In the genomic region with DNA sequence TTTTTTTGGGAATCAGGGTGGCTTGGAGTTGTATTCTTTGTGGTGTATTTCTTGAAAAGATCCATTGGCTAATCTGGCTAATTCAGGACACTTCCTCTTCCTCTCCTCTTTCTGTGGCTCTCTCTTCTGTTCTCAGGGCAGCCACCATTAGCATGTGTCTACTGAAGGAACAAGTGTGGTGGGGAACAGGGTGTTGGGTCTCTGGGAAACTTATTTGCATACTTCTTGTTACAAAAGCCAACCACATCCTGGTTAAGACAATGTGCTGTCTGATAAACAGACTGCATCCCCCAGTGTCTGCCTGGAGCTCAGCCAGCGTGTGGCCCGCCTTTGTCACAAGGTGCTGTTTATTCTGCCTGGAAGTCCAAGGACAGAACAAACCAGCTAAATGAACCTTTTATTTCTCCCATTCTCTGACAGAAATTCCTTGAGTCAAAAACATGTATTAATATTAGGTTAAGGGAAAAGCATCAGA, we compare ENCODE assay signal across 1 cellular context.
TF ChIP-seq lines count a peak whose summit lies in the region.

No MANE protein-coding gene starts in this region.

TF ChIP-seq in K562, 482 proteins besides CTCF, POLR2A, EP300 and RAD21 (continued from another document and continues in another):
- TF ChIP-seq, protein P1, sequence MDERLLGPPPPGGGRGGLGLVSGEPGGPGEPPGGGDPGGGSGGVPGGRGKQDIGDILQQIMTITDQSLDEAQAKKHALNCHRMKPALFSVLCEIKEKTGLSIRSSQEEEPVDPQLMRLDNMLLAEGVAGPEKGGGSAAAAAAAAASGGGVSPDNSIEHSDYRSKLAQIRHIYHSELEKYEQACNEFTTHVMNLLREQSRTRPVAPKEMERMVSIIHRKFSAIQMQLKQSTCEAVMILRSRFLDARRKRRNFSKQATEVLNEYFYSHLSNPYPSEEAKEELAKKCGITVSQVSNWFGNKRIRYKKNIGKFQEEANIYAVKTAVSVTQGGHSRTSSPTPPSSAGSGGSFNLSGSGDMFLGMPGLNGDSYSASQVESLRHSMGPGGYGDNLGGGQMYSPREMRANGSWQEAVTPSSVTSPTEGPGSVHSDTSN (CRISPR knock-in tag; IDR thresholded peaks at IDR 0.05; ENCODE audit: low read depth) = no peak
- TF ChIP-seq, protein P1 (tag; conservative IDR thresholded peaks at IDR 0.05; ENCODE audit: low read depth) = no peak
- TF ChIP-seq, protein P2, sequence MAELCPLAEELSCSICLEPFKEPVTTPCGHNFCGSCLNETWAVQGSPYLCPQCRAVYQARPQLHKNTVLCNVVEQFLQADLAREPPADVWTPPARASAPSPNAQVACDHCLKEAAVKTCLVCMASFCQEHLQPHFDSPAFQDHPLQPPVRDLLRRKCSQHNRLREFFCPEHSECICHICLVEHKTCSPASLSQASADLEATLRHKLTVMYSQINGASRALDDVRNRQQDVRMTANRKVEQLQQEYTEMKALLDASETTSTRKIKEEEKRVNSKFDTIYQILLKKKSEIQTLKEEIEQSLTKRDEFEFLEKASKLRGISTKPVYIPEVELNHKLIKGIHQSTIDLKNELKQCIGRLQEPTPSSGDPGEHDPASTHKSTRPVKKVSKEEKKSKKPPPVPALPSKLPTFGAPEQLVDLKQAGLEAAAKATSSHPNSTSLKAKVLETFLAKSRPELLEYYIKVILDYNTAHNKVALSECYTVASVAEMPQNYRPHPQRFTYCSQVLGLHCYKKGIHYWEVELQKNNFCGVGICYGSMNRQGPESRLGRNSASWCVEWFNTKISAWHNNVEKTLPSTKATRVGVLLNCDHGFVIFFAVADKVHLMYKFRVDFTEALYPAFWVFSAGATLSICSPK (IDR thresholded peaks at IDR 0.05; ENCODE audit: borderline replicate concordance) = no peak
- no peak for TF ChIP-seq XRCC4 (IDR thresholded peaks at IDR 0.05; ENCODE audit: extremely low read depth, insufficient read depth, insufficient read length)
- TF ChIP-seq COPS2 (conservative IDR thresholded peaks at IDR 0.05) = no peak
- TF ChIP-seq RCOR1 (IDR thresholded peaks at IDR 0.05; ENCODE audit: borderline replicate concordance in 1 of 2, low read depth in 2 of 2, low read length in 2 of 2) = peak in 1 of 2 experiments; percentile 53; a peak in 1 of 4 replicates
- TF ChIP-seq, protein P3, sequence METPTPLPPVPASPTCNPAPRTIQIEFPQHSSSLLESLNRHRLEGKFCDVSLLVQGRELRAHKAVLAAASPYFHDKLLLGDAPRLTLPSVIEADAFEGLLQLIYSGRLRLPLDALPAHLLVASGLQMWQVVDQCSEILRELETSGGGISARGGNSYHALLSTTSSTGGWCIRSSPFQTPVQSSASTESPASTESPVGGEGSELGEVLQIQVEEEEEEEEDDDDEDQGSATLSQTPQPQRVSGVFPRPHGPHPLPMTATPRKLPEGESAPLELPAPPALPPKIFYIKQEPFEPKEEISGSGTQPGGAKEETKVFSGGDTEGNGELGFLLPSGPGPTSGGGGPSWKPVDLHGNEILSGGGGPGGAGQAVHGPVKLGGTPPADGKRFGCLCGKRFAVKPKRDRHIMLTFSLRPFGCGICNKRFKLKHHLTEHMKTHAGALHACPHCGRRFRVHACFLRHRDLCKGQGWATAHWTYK (CRISPR knock-in tag; IDR thresholded peaks at IDR 0.05) = no peak
- TF ChIP-seq HDAC2 (IDR thresholded peaks at IDR 0.05) = no peak
- TF ChIP-seq HMG20B (CRISPR knock-in tag; IDR thresholded peaks at IDR 0.05) = no peak
- TF ChIP-seq ZNF384 (IDR thresholded peaks at IDR 0.05; ENCODE audit: low read depth, low read length) = no peak
- TF ChIP-seq HNRNPH1 (optimal IDR thresholded peaks at IDR 0.05; ENCODE audit: low read depth, low read length) = no peak
- no peak for TF ChIP-seq ZSCAN29 (IDR thresholded peaks at IDR 0.05)
- TF ChIP-seq CBFA2T2 (conservative IDR thresholded peaks at IDR 0.05) = peak; percentile 68
- no peak for TF ChIP-seq RFX7 (CRISPR knock-in tag; IDR thresholded peaks at IDR 0.05)
- TF ChIP-seq SMAD4 (CRISPR knock-in tag; conservative IDR thresholded peaks at IDR 0.05) = peak; percentile 96
- no peak for TF ChIP-seq RB1 (IDR thresholded peaks at IDR 0.05; ENCODE audit: low read depth)
- TF ChIP-seq ZC3H8 (IDR thresholded peaks at IDR 0.05) = no peak
- TF ChIP-seq ZNF699 (CRISPR knock-in tag; IDR thresholded peaks at IDR 0.05; ENCODE audit: insufficient replicate concordance) = no peak
- no peak for TF ChIP-seq SLC30A9 (CRISPR knock-in tag; IDR thresholded peaks at IDR 0.05)
- no peak for TF ChIP-seq CHD4 (IDR thresholded peaks at IDR 0.05; ENCODE audit: insufficient read depth, insufficient replicate concordance, low read depth, low read length, poor library complexity, severe bottlenecking)
- no peak for TF ChIP-seq KLF6 (CRISPR knock-in tag; IDR thresholded peaks at IDR 0.05; ENCODE audit: borderline replicate concordance)
- TF ChIP-seq, protein P4, sequence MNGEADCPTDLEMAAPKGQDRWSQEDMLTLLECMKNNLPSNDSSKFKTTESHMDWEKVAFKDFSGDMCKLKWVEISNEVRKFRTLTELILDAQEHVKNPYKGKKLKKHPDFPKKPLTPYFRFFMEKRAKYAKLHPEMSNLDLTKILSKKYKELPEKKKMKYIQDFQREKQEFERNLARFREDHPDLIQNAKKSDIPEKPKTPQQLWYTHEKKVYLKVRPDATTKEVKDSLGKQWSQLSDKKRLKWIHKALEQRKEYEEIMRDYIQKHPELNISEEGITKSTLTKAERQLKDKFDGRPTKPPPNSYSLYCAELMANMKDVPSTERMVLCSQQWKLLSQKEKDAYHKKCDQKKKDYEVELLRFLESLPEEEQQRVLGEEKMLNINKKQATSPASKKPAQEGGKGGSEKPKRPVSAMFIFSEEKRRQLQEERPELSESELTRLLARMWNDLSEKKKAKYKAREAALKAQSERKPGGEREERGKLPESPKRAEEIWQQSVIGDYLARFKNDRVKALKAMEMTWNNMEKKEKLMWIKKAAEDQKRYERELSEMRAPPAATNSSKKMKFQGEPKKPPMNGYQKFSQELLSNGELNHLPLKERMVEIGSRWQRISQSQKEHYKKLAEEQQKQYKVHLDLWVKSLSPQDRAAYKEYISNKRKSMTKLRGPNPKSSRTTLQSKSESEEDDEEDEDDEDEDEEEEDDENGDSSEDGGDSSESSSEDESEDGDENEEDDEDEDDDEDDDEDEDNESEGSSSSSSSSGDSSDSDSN (IDR thresholded peaks at IDR 0.05; ENCODE audit: borderline replicate concordance in 1 of 2, low read depth in 2 of 2, low read length in 2 of 2) = no peak
- TF ChIP-seq, protein P5, sequence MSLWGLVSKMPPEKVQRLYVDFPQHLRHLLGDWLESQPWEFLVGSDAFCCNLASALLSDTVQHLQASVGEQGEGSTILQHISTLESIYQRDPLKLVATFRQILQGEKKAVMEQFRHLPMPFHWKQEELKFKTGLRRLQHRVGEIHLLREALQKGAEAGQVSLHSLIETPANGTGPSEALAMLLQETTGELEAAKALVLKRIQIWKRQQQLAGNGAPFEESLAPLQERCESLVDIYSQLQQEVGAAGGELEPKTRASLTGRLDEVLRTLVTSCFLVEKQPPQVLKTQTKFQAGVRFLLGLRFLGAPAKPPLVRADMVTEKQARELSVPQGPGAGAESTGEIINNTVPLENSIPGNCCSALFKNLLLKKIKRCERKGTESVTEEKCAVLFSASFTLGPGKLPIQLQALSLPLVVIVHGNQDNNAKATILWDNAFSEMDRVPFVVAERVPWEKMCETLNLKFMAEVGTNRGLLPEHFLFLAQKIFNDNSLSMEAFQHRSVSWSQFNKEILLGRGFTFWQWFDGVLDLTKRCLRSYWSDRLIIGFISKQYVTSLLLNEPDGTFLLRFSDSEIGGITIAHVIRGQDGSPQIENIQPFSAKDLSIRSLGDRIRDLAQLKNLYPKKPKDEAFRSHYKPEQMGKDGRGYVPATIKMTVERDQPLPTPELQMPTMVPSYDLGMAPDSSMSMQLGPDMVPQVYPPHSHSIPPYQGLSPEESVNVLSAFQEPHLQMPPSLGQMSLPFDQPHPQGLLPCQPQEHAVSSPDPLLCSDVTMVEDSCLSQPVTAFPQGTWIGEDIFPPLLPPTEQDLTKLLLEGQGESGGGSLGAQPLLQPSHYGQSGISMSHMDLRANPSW (CRISPR knock-in tag; IDR thresholded peaks at IDR 0.05) = no peak
- TF ChIP-seq ZBTB1 (CRISPR knock-in tag; IDR thresholded peaks at IDR 0.05; ENCODE audit: borderline replicate concordance, low read depth) = no peak
- no peak for TF ChIP-seq RUNX1 (IDR thresholded peaks at IDR 0.05; ENCODE audit: low read depth)
- TF ChIP-seq DACH1 (IDR thresholded peaks at IDR 0.05; ENCODE audit: partially characterized antibody) = no peak
- peak; percentile 22; the same call in 1 of the 2 replicates for TF ChIP-seq BACH1 (tag; IDR thresholded peaks at IDR 0.05)
- no peak for TF ChIP-seq ZNF764 (CRISPR knock-in tag; IDR thresholded peaks at IDR 0.05; ENCODE audit: low read depth)
- TF ChIP-seq TCF3 (CRISPR knock-in tag; IDR thresholded peaks at IDR 0.05) = peak; percentile 70
- TF ChIP-seq TGIF2 (CRISPR knock-in tag; IDR thresholded peaks at IDR 0.05) = no peak
- TF ChIP-seq SP1 (CRISPR knock-in tag; IDR thresholded peaks at IDR 0.05) = no peak
- TF ChIP-seq, protein P6, sequence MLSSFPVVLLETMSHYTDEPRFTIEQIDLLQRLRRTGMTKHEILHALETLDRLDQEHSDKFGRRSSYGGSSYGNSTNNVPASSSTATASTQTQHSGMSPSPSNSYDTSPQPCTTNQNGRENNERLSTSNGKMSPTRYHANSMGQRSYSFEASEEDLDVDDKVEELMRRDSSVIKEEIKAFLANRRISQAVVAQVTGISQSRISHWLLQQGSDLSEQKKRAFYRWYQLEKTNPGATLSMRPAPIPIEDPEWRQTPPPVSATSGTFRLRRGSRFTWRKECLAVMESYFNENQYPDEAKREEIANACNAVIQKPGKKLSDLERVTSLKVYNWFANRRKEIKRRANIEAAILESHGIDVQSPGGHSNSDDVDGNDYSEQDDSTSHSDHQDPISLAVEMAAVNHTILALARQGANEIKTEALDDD (IDR thresholded peaks at IDR 0.05) = peak; percentile 51; the same call in 1 of the 2 replicates
- no peak for TF ChIP-seq KLF1 (tag; IDR thresholded peaks at IDR 0.05)
- TF ChIP-seq HSF4 (CRISPR knock-in tag; IDR thresholded peaks at IDR 0.05; ENCODE audit: borderline replicate concordance) = no peak
- TF ChIP-seq, protein P7, sequence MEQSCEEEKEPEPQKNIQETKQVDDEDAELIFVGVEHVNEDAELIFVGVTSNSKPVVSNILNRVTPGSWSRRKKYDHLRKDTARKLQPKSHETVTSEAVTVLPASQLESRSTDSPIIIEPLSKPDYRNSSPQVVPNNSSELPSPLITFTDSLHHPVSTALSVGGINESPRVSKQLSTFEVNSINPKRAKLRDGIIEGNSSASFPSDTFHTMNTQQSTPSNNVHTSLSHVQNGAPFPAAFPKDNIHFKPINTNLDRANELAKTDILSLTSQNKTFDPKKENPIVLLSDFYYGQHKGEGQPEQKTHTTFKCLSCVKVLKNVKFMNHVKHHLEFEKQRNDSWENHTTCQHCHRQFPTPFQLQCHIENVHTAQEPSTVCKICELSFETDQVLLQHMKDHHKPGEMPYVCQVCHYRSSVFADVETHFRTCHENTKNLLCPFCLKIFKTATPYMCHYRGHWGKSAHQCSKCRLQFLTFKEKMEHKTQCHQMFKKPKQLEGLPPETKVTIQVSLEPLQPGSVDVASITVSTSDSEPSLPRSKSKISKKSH (CRISPR knock-in tag; IDR thresholded peaks at IDR 0.05) = no peak
- no peak for TF ChIP-seq ZNF408 (CRISPR knock-in tag; IDR thresholded peaks at IDR 0.05; ENCODE audit: low read depth)
- peak; percentile 86 to 90 for TF ChIP-seq FOXK2 (conservative IDR thresholded peaks at IDR 0.05 in 1 of 2, IDR thresholded peaks at IDR 0.05 in 1 of 2; ENCODE audit: low read depth in 2 of 2)
- TF ChIP-seq, protein P8, sequence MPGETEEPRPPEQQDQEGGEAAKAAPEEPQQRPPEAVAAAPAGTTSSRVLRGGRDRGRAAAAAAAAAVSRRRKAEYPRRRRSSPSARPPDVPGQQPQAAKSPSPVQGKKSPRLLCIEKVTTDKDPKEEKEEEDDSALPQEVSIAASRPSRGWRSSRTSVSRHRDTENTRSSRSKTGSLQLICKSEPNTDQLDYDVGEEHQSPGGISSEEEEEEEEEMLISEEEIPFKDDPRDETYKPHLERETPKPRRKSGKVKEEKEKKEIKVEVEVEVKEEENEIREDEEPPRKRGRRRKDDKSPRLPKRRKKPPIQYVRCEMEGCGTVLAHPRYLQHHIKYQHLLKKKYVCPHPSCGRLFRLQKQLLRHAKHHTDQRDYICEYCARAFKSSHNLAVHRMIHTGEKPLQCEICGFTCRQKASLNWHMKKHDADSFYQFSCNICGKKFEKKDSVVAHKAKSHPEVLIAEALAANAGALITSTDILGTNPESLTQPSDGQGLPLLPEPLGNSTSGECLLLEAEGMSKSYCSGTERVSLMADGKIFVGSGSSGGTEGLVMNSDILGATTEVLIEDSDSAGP (CRISPR knock-in tag; IDR thresholded peaks at IDR 0.05) = no peak
- no peak for TF ChIP-seq PHB (CRISPR knock-in tag; IDR thresholded peaks at IDR 0.05)
- no peak for TF ChIP-seq MYBL2 (IDR thresholded peaks at IDR 0.05; ENCODE audit: low read depth)
- TF ChIP-seq MYBL2 (CRISPR knock-in tag; IDR thresholded peaks at IDR 0.05; ENCODE audit: borderline replicate concordance) = no peak
- no peak for TF ChIP-seq ZBTB8A (IDR thresholded peaks at IDR 0.05; ENCODE audit: partially characterized antibody)
- TF ChIP-seq, protein P9, sequence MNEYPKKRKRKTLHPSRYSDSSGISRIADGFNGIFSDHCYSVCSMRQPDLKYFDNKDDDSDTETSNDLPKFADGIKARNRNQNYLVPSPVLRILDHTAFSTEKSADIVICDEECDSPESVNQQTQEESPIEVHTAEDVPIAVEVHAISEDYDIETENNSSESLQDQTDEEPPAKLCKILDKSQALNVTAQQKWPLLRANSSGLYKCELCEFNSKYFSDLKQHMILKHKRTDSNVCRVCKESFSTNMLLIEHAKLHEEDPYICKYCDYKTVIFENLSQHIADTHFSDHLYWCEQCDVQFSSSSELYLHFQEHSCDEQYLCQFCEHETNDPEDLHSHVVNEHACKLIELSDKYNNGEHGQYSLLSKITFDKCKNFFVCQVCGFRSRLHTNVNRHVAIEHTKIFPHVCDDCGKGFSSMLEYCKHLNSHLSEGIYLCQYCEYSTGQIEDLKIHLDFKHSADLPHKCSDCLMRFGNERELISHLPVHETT (CRISPR knock-in tag; conservative IDR thresholded peaks at IDR 0.05 in 1 of 2, IDR thresholded peaks at IDR 0.05 in 1 of 2) = no peak
- no peak for TF ChIP-seq ZNF143 (CRISPR knock-in tag; IDR thresholded peaks at IDR 0.05)
- no peak for TF ChIP-seq NR1H2 (CRISPR knock-in tag; IDR thresholded peaks at IDR 0.05)
- TF ChIP-seq, protein P10, sequence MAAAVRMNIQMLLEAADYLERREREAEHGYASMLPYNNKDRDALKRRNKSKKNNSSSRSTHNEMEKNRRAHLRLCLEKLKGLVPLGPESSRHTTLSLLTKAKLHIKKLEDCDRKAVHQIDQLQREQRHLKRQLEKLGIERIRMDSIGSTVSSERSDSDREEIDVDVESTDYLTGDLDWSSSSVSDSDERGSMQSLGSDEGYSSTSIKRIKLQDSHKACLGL (CRISPR knock-in tag; IDR thresholded peaks at IDR 0.05; ENCODE audit: borderline replicate concordance, poor library complexity, severe bottlenecking) = no peak
